In the genomic region with DNA sequence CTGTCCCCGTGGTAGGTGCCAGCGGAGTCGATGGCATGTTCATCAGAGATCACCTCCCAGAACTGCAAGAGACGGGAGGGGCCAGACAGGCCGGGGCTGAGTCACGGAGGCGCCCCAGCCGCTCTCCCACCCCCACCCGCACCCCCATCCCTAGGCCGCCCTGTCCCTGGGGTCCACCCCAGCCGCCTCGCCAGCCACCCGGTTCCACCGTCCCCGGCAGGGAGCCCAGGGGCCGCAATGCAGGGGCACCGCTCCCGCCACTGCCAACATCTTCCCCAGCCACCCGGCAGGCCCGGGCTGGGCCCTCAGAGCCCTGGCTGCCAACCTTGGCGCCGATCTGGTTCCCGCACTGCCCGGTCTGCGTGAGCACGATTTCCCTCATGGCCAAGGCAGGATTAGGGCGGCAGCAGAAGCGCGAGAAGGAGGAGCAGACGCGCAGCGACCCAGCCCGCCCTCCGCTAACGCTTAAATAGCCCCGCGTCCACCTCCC, we compare ENCODE assay signal across 17 cellular contexts. TPM values are rescaled to one million over a fixed set of nuclear protein-coding genes. Genes with fewer than 3 reads are reported as not detected.
"Had no signal": no experiment of that assay in that cellular context is flagged by ENCODE, and none has a peak within 500 bp of the region (broad histone marks: within the 10 kb centered on the region; RNA-seq: fewer than 3 reads in every experiment).

A gene (minus strand): TSS at position 440 of the 490 bp plus-strand sequence. CDS start 58 bp downstream, at position 382.

RNA-seq across cellular contexts. Expression of the gene that starts here (rescaled TPM):
- total RNA-seq: activated naive CD4-positive, alpha-beta T cell treated with anti-CD3 and anti-CD28 coated beads for 36 hours; activated naive CD4-positive, alpha-beta T cell treated with anti-CD3 and anti-CD28 coated beads, Interleukin-2, amount 50 U/mL, for 72 hours; activated naive CD8-positive, alpha-beta T cell treated with anti-CD3 and anti-CD28 coated beads for 36 hours; activated naive CD8-positive, alpha-beta T cell treated with anti-CD3 and anti-CD28 coated beads, Interleukin-2, amount 10 ng/mL, durations not matched to agents 7 days and 5 days; activated T-cell treated with anti-CD3 and anti-CD28 coated beads, Interleukin-2, amount 50 U/mL, for 4 hours; activated T-cell treated with anti-CD3 and anti-CD28 coated beads, Interleukin-2, amount 50 U/mL, for 72 hours; activated T-helper 1 cell treated with anti-CD3 and anti-CD28 coated beads, Interleukin-12 subunit alpha, Interleukin-12 subunit beta, Interleukin-2, Interleukin-4 antibody, amounts not matched to agents 30 ng/mL and 10 ng/mL and 1 ng/mL, durations not matched to agents 14 hours and 24 hours and 36 hours; activated T-helper 2 cell treated with anti-CD3 and anti-CD28 coated beads, Interferon-gamma antibody, Interleukin-2, Interleukin-4, amounts not matched to agents 10 μg/mL and 5 μg/mL and 100 μg/mL, durations not matched to agents 14 hours and 24 hours and 36 hours; aorta; ascending aorta; astrocyte; body of pancreas; bronchial epithelial cell; cardiac muscle cell; cardiac septum; cerebellum; chondrocyte had no signal
